Comparison of ENCODE assay signal across 1 cellular context in genomic region chr3:23686535-23686934, GRCh38.
TF ChIP-seq lines count a peak whose summit lies in the region.

No MANE protein-coding gene starts in this region.

TF ChIP-seq in SK-N-SH, 30 proteins besides CTCF, POLR2A, EP300 and RAD21 (continued from another document):
- TF ChIP-seq ELF1 (IDR thresholded peaks at IDR 0.05): no peak
- no peak for TF ChIP-seq TEAD4 (IDR thresholded peaks at IDR 0.05; ENCODE audit: borderline replicate concordance, insufficient read depth)
- TF ChIP-seq MAX (IDR thresholded peaks at IDR 0.05; ENCODE audit: low read depth): no peak
- no peak for TF ChIP-seq PBX3 (IDR thresholded peaks at IDR 0.05)
- no peak for TF ChIP-seq EZH2phosphoT487 (IDR thresholded peaks at IDR 0.05; ENCODE audit: borderline replicate concordance, low read depth)
- TF ChIP-seq USF1 (IDR thresholded peaks at IDR 0.05; ENCODE audit: borderline replicate concordance, low read depth): no peak
- TF ChIP-seq SMC3 (IDR thresholded peaks at IDR 0.05; ENCODE audit: low read depth, low read length): no peak
- no peak for TF ChIP-seq IRF3 (IDR thresholded peaks at IDR 0.05; ENCODE audit: low read depth, low read length)
- no peak for TF ChIP-seq RXRA (IDR thresholded peaks at IDR 0.05; ENCODE audit: borderline replicate concordance, low read depth)
- TF ChIP-seq YY1 (IDR thresholded peaks at IDR 0.05; ENCODE audit: low read depth): no peak
